2 cellular contexts compared by ENCODE assay signal in genomic region chr7:110764852-110765251, GRCh38.
TF ChIP-seq lines count a peak whose summit lies in the region.

No MANE protein-coding gene starts in this region.

TF ChIP-seq in HepG2, 621 proteins besides CTCF, POLR2A, EP300 and RAD21 (continued from another document):
- no peak for TF ChIP-seq THYN1 (CRISPR knock-in tag; IDR thresholded peaks at IDR 0.05; ENCODE audit: borderline replicate concordance, low read depth)
- no peak for TF ChIP-seq SKI (IDR thresholded peaks at IDR 0.05; ENCODE audit: partially characterized antibody)
- no peak for TF ChIP-seq ZHX1 (CRISPR knock-in tag; IDR thresholded peaks at IDR 0.05; ENCODE audit: low read depth)
- TF ChIP-seq HNRNPK (IDR thresholded peaks at IDR 0.05; ENCODE audit: low read depth, low read length, poor library complexity, severe bottlenecking) = no peak
- TF ChIP-seq THAP7 (CRISPR knock-in tag; IDR thresholded peaks at IDR 0.05) = no peak
- TF ChIP-seq MAFF (IDR thresholded peaks at IDR 0.05; ENCODE audit: low read depth, low read length) = peak; percentile 93
- TF ChIP-seq CREB3 (CRISPR knock-in tag; IDR thresholded peaks at IDR 0.05) = no peak
- no peak for TF ChIP-seq ARHGAP35 (CRISPR knock-in tag; IDR thresholded peaks at IDR 0.05; ENCODE audit: borderline replicate concordance)
TF ChIP-seq in HepG2: peak in this region for 2.

TF ChIP-seq in K562, 482 proteins besides CTCF, POLR2A, EP300 and RAD21:
- TF ChIP-seq CREB5 (CRISPR knock-in tag; IDR thresholded peaks at IDR 0.05) = no peak
- peak; percentile 76 for TF ChIP-seq C11orf30 (IDR thresholded peaks at IDR 0.05; ENCODE audit: low read depth)
- peak; percentile 87 for TF ChIP-seq MAFF (IDR thresholded peaks at IDR 0.05; ENCODE audit: low read length)
- TF ChIP-seq CBX1 (IDR thresholded peaks at IDR 0.05; ENCODE audit: low read depth) = no peak
- no peak for TF ChIP-seq SOX6 (IDR thresholded peaks at IDR 0.05)
- peak; percentile 90 for TF ChIP-seq MAFK (IDR thresholded peaks at IDR 0.05; ENCODE audit: low read length)
- no peak for TF ChIP-seq ZNF184 (CRISPR knock-in tag; IDR thresholded peaks at IDR 0.05)
- peak; percentile 86 for TF ChIP-seq ZNF316 (IDR thresholded peaks at IDR 0.05)
- no peak for TF ChIP-seq ZNF655 (CRISPR knock-in tag; IDR thresholded peaks at IDR 0.05)
- TF ChIP-seq RBM25 (IDR thresholded peaks at IDR 0.05; ENCODE audit: low read depth, low read length, severe bottlenecking) = no peak
- TF ChIP-seq MAFG (tag; conservative IDR thresholded peaks at IDR 0.05) = peak; percentile 66
- TF ChIP-seq KHSRP (IDR thresholded peaks at IDR 0.05) = no peak
